ENCODE assay signal across 15 cellular contexts in genomic region chr6:18165746-18166145, GRCh38. TPM values are rescaled to one million over a fixed set of nuclear protein-coding genes. Genes with fewer than 3 reads are reported as not detected.
"Had no signal": no experiment of that assay in that cellular context is flagged by ENCODE, and none has a peak within 500 bp of the region (broad histone marks: within the 10 kb centered on the region; RNA-seq: fewer than 3 reads in every experiment).

No MANE protein-coding gene starts in this region.

- H3K4me1 ChIP-seq: right lobe of liver, upper lobe of left lung had no signal

- DNase-seq: activated CD4-positive, alpha-beta T cell treated with anti-CD3 and anti-CD28 coated beads, Interleukin-2, amount 50 U/mL, for 48 hours; activated naive CD4-positive, alpha-beta T cell treated with anti-CD3 and anti-CD28 coated beads, Interleukin-2, amount 10 ng/mL, durations not matched to agents 7 days and 5 days; activated T-cell treated with anti-CD3 and anti-CD28 coated beads, Interleukin-2, amount 50 U/mL, for 24 hours; erythroblast; hippocampal formation; kidney; left ventricle myocardium superior; ovary; right lobe of liver; spleen; T1000; upper lobe of left lung; WERI-Rb-1 had no signal

- H3K9me3 ChIP-seq: right lobe of liver, suprapubic skin, upper lobe of left lung had no signal

- H3K36me3 ChIP-seq: ovary had no signal

- H3K27me3 ChIP-seq: ovary, right lobe of liver, spleen, suprapubic skin, upper lobe of left lung had no signal

- H3K27ac ChIP-seq: ovary, right lobe of liver, suprapubic skin, WERI-Rb-1 had no signal

- ATAC-seq: left ventricle myocardium superior, right lobe of liver had no signal

- H3K4me3 ChIP-seq: ovary, right lobe of liver, spleen, suprapubic skin, upper lobe of left lung had no signal

RNA-seq across cellular contexts. Expression of gene NHLRC1, which starts 43.3 kb away (rescaled TPM):
- total RNA-seq: astrocyte had no signal
